2 cellular contexts compared by ENCODE assay signal in the genomic region with DNA sequence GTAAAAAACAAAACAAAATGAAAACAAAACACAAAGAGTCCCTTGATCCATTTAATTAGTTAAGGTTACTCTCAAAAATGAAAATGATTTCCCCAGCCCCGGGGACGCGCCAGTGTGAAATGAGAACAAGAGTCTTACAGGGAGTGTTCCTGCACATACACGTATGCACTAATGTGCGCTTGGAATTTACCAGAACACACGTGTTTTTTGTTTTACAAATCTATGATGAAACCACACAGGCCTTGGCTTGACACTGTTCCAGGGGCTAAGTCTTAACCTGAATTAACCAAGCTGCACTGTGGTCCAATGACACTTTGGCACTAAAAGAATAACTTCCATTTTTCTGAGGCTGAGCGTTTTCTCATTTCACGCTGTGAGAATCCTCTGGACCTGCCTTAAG.
TF ChIP-seq lines count a peak whose summit lies in the region.

No MANE protein-coding gene starts in this region.

TF ChIP-seq in liver, 16 proteins besides CTCF, POLR2A, EP300 and RAD21 (continued from another document):
- TF ChIP-seq, protein P1, sequence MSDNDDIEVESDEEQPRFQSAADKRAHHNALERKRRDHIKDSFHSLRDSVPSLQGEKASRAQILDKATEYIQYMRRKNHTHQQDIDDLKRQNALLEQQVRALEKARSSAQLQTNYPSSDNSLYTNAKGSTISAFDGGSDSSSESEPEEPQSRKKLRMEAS (IDR thresholded peaks at IDR 0.05), result peak; percentile 77
- TF ChIP-seq JUND (IDR thresholded peaks at IDR 0.05), result peak; percentile 19 to 26

TF ChIP-seq in HepG2, 621 proteins besides CTCF, POLR2A, EP300 and RAD21 (continued from another document):
- TF ChIP-seq TOPORS (CRISPR knock-in tag; IDR thresholded peaks at IDR 0.05) (no peak), FOSL2 (CRISPR knock-in tag; IDR thresholded peaks at IDR 0.05) (no peak), ZNF230 (CRISPR knock-in tag; IDR thresholded peaks at IDR 0.05) (no peak), MAFF (IDR thresholded peaks at IDR 0.05; ENCODE audit: low read depth, low read length) (no peak), ZNF644 (CRISPR knock-in tag; IDR thresholded peaks at IDR 0.05; ENCODE audit: low read depth) (no peak), RFX1 (IDR thresholded peaks at IDR 0.05) (no peak), REPIN1 (CRISPR knock-in tag; IDR thresholded peaks at IDR 0.05; ENCODE audit: borderline replicate concordance, low read depth) (no peak), NCOA1 (CRISPR knock-in tag; IDR thresholded peaks at IDR 0.05) (no peak), RAD51 (IDR thresholded peaks at IDR 0.05; ENCODE audit: borderline replicate concordance) (no peak), TCF7 (IDR thresholded peaks at IDR 0.05; ENCODE audit: low read depth) (no peak), CEBPB (IDR thresholded peaks at IDR 0.05; ENCODE audit: borderline replicate concordance, low read depth, low read length) (no peak), NFE2L1 (CRISPR knock-in tag; IDR thresholded peaks at IDR 0.05; ENCODE audit: borderline replicate concordance) (no peak), ZNF335 (CRISPR knock-in tag; IDR thresholded peaks at IDR 0.05) (no peak)
- TF ChIP-seq, protein P2, sequence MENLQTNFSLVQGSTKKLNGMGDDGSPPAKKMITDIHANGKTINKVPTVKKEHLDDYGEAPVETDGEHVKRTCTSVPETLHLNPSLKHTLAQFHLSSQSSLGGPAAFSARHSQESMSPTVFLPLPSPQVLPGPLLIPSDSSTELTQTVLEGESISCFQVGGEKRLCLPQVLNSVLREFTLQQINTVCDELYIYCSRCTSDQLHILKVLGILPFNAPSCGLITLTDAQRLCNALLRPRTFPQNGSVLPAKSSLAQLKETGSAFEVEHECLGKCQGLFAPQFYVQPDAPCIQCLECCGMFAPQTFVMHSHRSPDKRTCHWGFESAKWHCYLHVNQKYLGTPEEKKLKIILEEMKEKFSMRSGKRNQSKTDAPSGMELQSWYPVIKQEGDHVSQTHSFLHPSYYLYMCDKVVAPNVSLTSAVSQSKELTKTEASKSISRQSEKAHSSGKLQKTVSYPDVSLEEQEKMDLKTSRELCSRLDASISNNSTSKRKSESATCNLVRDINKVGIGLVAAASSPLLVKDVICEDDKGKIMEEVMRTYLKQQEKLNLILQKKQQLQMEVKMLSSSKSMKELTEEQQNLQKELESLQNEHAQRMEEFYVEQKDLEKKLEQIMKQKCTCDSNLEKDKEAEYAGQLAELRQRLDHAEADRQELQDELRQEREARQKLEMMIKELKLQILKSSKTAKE (CRISPR knock-in tag; IDR thresholded peaks at IDR 0.05; ENCODE audit: borderline replicate concordance), result no peak
- TF ChIP-seq, protein P3, sequence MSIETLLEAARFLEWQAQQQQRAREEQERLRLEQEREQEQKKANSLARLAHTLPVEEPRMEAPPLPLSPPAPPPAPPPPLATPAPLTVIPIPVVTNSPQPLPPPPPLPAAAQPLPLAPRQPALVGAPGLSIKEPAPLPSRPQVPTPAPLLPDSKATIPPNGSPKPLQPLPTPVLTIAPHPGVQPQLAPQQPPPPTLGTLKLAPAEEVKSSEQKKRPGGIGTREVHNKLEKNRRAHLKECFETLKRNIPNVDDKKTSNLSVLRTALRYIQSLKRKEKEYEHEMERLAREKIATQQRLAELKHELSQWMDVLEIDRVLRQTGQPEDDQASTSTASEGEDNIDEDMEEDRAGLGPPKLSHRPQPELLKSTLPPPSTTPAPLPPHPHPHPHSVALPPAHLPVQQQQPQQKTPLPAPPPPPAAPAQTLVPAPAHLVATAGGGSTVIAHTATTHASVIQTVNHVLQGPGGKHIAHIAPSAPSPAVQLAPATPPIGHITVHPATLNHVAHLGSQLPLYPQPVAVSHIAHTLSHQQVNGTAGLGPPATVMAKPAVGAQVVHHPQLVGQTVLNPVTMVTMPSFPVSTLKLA (IDR thresholded peaks at IDR 0.05), result no peak
- TF ChIP-seq, protein P4, sequence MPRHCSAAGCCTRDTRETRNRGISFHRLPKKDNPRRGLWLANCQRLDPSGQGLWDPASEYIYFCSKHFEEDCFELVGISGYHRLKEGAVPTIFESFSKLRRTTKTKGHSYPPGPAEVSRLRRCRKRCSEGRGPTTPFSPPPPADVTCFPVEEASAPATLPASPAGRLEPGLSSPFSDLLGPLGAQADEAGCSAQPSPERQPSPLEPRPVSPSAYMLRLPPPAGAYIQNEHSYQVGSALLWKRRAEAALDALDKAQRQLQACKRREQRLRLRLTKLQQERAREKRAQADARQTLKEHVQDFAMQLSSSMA (CRISPR knock-in tag; IDR thresholded peaks at IDR 0.05), result no peak
